Comparison of ENCODE assay signal across 23 cellular contexts in the genomic region with DNA sequence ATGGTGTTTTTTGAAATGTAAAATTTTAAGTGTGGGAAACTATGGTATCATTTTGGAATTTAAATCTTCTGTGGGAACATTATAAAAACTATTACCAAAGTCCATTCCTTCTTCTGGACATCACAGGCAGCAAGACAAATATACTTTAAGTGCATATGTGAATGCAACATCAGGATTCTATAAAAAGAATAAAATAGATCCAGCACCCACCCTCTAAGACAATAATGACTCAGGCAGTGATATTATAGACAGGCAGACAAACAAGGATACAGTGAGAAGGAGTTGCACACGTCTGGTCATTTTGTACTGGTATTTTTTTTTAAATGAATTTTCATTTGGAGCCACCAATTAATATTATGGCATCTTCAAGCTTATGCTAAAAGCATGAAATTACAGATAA.
"Had no signal": no experiment of that assay in that cellular context is flagged by ENCODE, and none has a peak within 500 bp of the region (broad histone marks: within the 10 kb centered on the region; RNA-seq: fewer than 3 reads in every experiment).

No MANE protein-coding gene starts in this region.

- DNase-seq: activated B cell treated with CpG ODN at 0.5 μM for 24 hours; activated CD4-positive, alpha-beta memory T cell treated with anti-CD3 and anti-CD28 coated beads, Interleukin-2, amount 10 ng/mL, durations not matched to agents 7 days and 5 days; activated CD4-positive, alpha-beta T cell treated with anti-CD3 and anti-CD28 coated beads for 48 hours; activated CD8-positive, alpha-beta memory T cell treated with anti-CD3 and anti-CD28 coated beads, Interleukin-2, amount 10 ng/mL, durations not matched to agents 7 days and 5 days; activated naive CD4-positive, alpha-beta T cell treated with Interleukin-2 at 50 U/mL for 16 hours; activated naive CD8-positive, alpha-beta T cell treated with anti-CD3 and anti-CD28 coated beads, Interleukin-2, amount 10 ng/mL, durations not matched to agents 7 days and 5 days; effector CD4-positive, alpha-beta T cell; heart left ventricle; left ventricle myocardium inferior; mammary epithelial cell; naive B cell; stimulated activated CD4-positive, alpha-beta T cell treated with anti-CD3 and anti-CD28 coated beads, Interleukin-4, amount 100 ng/mL, for 1 hour; stimulated activated naive CD8-positive, alpha-beta T cell treated with anti-CD3 and anti-CD28 coated beads, Interleukin-15, amount 100 ng/mL, for 72 hours; T-cell; T-helper 9 cell had no signal

- H3K27ac Mint-ChIP-seq: activated CD4-positive, alpha-beta memory T cell treated with anti-CD3 and anti-CD28 coated beads, Interleukin-2, amount 10 ng/mL, durations not matched to agents 7 days and 5 days; activated CD8-positive, alpha-beta memory T cell treated with anti-CD3 and anti-CD28 coated beads, Interleukin-2, amount 10 ng/mL, durations not matched to agents 7 days and 5 days; activated naive CD8-positive, alpha-beta T cell treated with anti-CD3 and anti-CD28 coated beads, Interleukin-2, amount 10 ng/mL, durations not matched to agents 7 days and 5 days; activated T-helper 2 cell treated with anti-CD3 and anti-CD28 coated beads, Interferon-gamma antibody, Interleukin-2, Interleukin-4, amounts not matched to agents 10 μg/mL and 5 μg/mL and 100 μg/mL, durations not matched to agents 14 hours and 24 hours and 36 hours; neural progenitor cell; stimulated activated naive CD8-positive, alpha-beta T cell treated with anti-CD3 and anti-CD28 coated beads, Interleukin-15, amount 100 ng/mL, for 72 hours; T-cell had no signal

- H3K9me3 Mint-ChIP-seq: neural progenitor cell; stimulated activated naive CD8-positive, alpha-beta T cell treated with anti-CD3 and anti-CD28 coated beads, Interleukin-15, amount 100 ng/mL, for 72 hours had no signal

- H3K9me3 ChIP-seq: gastroesophageal sphincter, prostate gland, testis had no signal

- H3K4me2 ChIP-seq: neural progenitor cell, smooth muscle cell had no signal

- ATAC-seq: activated CD8-positive, alpha-beta memory T cell treated with anti-CD3 and anti-CD28 coated beads, Interleukin-2, amount 10 ng/mL, durations not matched to agents 7 days and 5 days; esophagus mucosa; gastroesophageal sphincter; heart left ventricle; stimulated activated naive CD8-positive, alpha-beta T cell treated with anti-CD3 and anti-CD28 coated beads, Interleukin-15, amount 100 ng/mL, for 72 hours; T-cell had no signal

- H3K4me3 Mint-ChIP-seq: activated B cell treated with CpG ODN at 0.5 μM for 24 hours; activated CD4-positive, alpha-beta memory T cell treated with anti-CD3 and anti-CD28 coated beads, Interleukin-2, amount 10 ng/mL, durations not matched to agents 7 days and 5 days; activated CD8-positive, alpha-beta memory T cell treated with anti-CD3 and anti-CD28 coated beads, Interleukin-2, amount 10 ng/mL, durations not matched to agents 7 days and 5 days; activated naive CD8-positive, alpha-beta T cell treated with anti-CD3 and anti-CD28 coated beads, Interleukin-2, amount 10 ng/mL, durations not matched to agents 7 days and 5 days; naive B cell; neural progenitor cell; stimulated activated naive CD8-positive, alpha-beta T cell treated with anti-CD3 and anti-CD28 coated beads, Interleukin-15, amount 100 ng/mL, for 72 hours; T-cell had no signal

- H3K36me3 ChIP-seq: gastroesophageal sphincter, heart left ventricle, left ventricle myocardium inferior, neural progenitor cell, prostate gland, right atrium auricular region had no signal

- H3K27me3 ChIP-seq: gastroesophageal sphincter, heart left ventricle, neural progenitor cell, right atrium auricular region, testis had no signal

- H3K4me3 ChIP-seq: gastroesophageal sphincter, heart left ventricle, left ventricle myocardium inferior, neural progenitor cell, prostate gland, right atrium auricular region, smooth muscle cell, testis had no signal

- H3K27me3 Mint-ChIP-seq: activated B cell treated with CpG ODN at 0.5 μM for 24 hours; activated CD4-positive, alpha-beta memory T cell treated with anti-CD3 and anti-CD28 coated beads, Interleukin-2, amount 10 ng/mL, durations not matched to agents 7 days and 5 days; activated CD8-positive, alpha-beta memory T cell treated with anti-CD3 and anti-CD28 coated beads, Interleukin-2, amount 10 ng/mL, durations not matched to agents 7 days and 5 days; activated naive CD8-positive, alpha-beta T cell treated with anti-CD3 and anti-CD28 coated beads, Interleukin-2, amount 10 ng/mL, durations not matched to agents 7 days and 5 days; naive B cell; stimulated activated naive CD8-positive, alpha-beta T cell treated with anti-CD3 and anti-CD28 coated beads, Interleukin-15, amount 100 ng/mL, for 72 hours; T-cell had no signal

- H3K4me1 ChIP-seq: prostate gland had no signal

- H3K27ac ChIP-seq: gastroesophageal sphincter, heart left ventricle, left ventricle myocardium inferior, neural progenitor cell, prostate gland had no signal
